ENCODE assay signal across 1 cellular context in the genomic region with DNA sequence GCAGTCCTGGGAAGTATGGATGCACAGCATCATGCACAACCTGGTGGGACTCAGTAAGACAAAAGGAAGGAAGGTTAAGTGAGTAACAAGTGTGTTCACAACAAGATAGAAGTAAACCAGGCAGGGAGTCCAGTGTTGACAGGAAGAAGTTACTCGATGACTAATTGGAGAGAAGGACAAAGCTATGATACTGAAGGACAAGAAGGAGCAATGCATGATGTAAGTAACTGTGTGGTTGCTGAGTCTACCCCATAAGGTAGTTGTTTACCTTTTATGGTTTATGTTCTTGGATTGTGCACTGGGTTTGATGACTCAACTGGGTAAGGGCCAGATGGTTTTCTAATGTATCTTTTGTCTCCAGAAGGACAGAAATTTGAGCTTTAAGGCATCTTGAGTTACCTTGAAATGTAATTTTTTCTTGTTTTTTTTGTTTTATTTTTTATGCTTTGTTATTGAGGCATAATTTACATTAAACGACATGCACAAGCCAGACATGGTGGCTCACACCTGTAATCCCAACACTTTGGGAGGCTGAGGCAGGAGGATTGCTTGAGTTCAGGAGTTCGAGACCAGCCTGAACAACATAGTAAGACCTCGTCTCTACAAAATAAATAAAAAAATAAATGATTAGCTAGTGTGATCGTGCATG.
TF ChIP-seq lines count a peak whose summit lies in the region.

No MANE protein-coding gene starts in this region.

TF ChIP-seq in HEK293, 187 proteins besides CTCF, POLR2A, EP300 and RAD21 (continued from another document):
- TF ChIP-seq, protein P1, sequence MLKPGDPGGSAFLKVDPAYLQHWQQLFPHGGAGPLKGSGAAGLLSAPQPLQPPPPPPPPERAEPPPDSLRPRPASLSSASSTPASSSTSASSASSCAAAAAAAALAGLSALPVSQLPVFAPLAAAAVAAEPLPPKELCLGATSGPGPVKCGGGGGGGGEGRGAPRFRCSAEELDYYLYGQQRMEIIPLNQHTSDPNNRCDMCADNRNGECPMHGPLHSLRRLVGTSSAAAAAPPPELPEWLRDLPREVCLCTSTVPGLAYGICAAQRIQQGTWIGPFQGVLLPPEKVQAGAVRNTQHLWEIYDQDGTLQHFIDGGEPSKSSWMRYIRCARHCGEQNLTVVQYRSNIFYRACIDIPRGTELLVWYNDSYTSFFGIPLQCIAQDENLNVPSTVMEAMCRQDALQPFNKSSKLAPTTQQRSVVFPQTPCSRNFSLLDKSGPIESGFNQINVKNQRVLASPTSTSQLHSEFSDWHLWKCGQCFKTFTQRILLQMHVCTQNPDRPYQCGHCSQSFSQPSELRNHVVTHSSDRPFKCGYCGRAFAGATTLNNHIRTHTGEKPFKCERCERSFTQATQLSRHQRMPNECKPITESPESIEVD (tag by site-specific recombination; IDR thresholded peaks at IDR 0.05): peak; percentile 38; the same call in 1 of the 2 replicates
- TF ChIP-seq, protein P2, sequence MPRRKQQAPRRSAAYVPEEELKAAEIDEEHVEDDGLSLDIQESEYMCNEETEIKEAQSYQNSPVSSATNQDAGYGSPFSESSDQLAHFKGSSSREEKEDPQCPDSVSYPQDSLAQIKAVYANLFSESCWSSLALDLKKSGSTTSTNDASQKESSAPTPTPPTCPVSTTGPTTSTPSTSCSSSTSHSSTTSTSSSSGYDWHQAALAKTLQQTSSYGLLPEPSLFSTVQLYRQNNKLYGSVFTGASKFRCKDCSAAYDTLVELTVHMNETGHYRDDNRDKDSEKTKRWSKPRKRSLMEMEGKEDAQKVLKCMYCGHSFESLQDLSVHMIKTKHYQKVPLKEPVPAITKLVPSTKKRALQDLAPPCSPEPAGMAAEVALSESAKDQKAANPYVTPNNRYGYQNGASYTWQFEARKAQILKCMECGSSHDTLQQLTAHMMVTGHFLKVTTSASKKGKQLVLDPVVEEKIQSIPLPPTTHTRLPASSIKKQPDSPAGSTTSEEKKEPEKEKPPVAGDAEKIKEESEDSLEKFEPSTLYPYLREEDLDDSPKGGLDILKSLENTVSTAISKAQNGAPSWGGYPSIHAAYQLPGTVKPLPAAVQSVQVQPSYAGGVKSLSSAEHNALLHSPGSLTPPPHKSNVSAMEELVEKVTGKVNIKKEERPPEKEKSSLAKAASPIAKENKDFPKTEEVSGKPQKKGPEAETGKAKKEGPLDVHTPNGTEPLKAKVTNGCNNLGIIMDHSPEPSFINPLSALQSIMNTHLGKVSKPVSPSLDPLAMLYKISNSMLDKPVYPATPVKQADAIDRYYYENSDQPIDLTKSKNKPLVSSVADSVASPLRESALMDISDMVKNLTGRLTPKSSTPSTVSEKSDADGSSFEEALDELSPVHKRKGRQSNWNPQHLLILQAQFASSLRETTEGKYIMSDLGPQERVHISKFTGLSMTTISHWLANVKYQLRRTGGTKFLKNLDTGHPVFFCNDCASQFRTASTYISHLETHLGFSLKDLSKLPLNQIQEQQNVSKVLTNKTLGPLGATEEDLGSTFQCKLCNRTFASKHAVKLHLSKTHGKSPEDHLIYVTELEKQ (tag by site-specific recombination; IDR thresholded peaks at IDR 0.05; ENCODE audit: borderline replicate concordance): peak; percentile 55; the same call in 1 of the 2 replicates
- TF ChIP-seq, protein P3, sequence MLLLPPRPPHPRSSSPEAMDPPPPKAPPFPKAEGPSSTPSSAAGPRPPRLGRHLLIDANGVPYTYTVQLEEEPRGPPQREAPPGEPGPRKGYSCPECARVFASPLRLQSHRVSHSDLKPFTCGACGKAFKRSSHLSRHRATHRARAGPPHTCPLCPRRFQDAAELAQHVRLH (tag by site-specific recombination; IDR thresholded peaks at IDR 0.05): peak; percentile 58; the same call in 1 of the 2 replicates
- TF ChIP-seq ZNF558 (tag by site-specific recombination; IDR thresholded peaks at IDR 0.05): peak; percentile 38; the same call in 1 of the 2 replicates
- no peak for TF ChIP-seq ZNF610 (tag by site-specific recombination; IDR thresholded peaks at IDR 0.05; ENCODE audit: borderline replicate concordance)
- peak; percentile 59 for TF ChIP-seq ZIC2 (tag by site-specific recombination; IDR thresholded peaks at IDR 0.05)
- TF ChIP-seq, protein P4, sequence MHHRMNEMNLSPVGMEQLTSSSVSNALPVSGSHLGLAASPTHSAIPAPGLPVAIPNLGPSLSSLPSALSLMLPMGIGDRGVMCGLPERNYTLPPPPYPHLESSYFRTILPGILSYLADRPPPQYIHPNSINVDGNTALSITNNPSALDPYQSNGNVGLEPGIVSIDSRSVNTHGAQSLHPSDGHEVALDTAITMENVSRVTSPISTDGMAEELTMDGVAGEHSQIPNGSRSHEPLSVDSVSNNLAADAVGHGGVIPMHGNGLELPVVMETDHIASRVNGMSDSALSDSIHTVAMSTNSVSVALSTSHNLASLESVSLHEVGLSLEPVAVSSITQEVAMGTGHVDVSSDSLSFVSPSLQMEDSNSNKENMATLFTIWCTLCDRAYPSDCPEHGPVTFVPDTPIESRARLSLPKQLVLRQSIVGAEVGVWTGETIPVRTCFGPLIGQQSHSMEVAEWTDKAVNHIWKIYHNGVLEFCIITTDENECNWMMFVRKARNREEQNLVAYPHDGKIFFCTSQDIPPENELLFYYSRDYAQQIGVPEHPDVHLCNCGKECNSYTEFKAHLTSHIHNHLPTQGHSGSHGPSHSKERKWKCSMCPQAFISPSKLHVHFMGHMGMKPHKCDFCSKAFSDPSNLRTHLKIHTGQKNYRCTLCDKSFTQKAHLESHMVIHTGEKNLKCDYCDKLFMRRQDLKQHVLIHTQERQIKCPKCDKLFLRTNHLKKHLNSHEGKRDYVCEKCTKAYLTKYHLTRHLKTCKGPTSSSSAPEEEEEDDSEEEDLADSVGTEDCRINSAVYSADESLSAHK (tag by site-specific recombination; IDR thresholded peaks at IDR 0.05): no peak
- no peak for TF ChIP-seq ZNF501 (tag by site-specific recombination; IDR thresholded peaks at IDR 0.05)
- TF ChIP-seq ZNF335 (tag by site-specific recombination; conservative IDR thresholded peaks at IDR 0.05): peak; percentile 44; the same call in 1 of the 2 replicates
- TF ChIP-seq ZNF555 (tag by site-specific recombination; conservative IDR thresholded peaks at IDR 0.05): no peak
- peak; percentile 32; the same call in 1 of the 2 replicates for TF ChIP-seq ZNF394 (tag by site-specific recombination; IDR thresholded peaks at IDR 0.05; ENCODE audit: borderline replicate concordance)
- peak; percentile 32 for TF ChIP-seq FEZF1 (tag by site-specific recombination; IDR thresholded peaks at IDR 0.05)
- no peak for TF ChIP-seq ZSCAN16 (tag by site-specific recombination; IDR thresholded peaks at IDR 0.05)
- TF ChIP-seq, protein P5, sequence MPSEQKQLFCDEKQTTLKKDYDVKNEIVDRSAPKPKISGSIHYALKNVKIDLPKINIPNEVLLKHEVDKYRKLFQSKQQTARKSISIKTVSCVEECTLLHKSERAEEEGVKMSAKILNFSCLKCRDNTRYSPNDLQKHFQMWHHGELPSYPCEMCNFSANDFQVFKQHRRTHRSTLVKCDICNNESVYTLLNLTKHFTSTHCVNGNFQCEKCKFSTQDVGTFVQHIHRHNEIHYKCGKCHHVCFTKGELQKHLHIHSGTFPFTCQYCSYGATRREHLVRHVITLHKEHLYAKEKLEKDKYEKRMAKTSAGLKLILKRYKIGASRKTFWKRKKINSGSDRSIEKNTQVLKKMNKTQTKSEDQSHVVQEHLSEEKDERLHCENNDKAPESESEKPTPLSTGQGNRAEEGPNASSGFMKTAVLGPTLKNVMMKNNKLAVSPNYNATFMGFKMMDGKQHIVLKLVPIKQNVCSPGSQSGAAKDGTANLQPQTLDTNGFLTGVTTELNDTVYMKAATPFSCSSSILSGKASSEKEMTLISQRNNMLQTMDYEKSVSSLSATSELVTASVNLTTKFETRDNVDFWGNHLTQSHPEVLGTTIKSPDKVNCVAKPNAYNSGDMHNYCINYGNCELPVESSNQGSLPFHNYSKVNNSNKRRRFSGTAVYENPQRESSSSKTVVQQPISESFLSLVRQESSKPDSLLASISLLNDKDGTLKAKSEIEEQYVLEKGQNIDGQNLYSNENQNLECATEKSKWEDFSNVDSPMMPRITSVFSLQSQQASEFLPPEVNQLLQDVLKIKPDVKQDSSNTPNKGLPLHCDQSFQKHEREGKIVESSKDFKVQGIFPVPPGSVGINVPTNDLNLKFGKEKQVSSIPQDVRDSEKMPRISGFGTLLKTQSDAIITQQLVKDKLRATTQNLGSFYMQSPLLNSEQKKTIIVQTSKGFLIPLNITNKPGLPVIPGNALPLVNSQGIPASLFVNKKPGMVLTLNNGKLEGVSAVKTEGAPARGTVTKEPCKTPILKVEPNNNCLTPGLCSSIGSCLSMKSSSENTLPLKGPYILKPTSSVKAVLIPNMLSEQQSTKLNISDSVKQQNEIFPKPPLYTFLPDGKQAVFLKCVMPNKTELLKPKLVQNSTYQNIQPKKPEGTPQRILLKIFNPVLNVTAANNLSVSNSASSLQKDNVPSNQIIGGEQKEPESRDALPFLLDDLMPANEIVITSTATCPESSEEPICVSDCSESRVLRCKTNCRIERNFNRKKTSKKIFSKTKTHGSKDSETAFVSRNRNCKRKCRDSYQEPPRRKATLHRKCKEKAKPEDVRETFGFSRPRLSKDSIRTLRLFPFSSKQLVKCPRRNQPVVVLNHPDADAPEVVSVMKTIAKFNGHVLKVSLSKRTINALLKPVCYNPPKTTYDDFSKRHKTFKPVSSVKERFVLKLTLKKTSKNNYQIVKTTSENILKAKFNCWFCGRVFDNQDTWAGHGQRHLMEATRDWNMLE (tag by site-specific recombination; conservative IDR thresholded peaks at IDR 0.05; ENCODE audit: low read depth): peak; percentile 59; the same call in 1 of the 2 replicates
- TF ChIP-seq RBAK (tag by site-specific recombination; IDR thresholded peaks at IDR 0.05): 0 out of 2 replicates have a peak, but pooled peaks have one; percentile 14
- TF ChIP-seq, protein P6, sequence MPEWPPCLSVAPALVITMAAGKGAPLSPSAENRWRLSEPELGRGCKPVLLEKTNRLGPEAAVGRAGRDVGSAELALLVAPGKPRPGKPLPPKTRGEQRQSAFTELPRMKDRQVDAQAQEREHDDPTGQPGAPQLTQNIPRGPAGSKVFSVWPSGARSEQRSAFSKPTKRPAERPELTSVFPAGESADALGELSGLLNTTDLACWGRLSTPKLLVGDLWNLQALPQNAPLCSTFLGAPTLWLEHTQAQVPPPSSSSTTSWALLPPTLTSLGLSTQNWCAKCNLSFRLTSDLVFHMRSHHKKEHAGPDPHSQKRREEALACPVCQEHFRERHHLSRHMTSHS (tag by site-specific recombination; IDR thresholded peaks at IDR 0.05): no peak
- TF ChIP-seq, protein P7, sequence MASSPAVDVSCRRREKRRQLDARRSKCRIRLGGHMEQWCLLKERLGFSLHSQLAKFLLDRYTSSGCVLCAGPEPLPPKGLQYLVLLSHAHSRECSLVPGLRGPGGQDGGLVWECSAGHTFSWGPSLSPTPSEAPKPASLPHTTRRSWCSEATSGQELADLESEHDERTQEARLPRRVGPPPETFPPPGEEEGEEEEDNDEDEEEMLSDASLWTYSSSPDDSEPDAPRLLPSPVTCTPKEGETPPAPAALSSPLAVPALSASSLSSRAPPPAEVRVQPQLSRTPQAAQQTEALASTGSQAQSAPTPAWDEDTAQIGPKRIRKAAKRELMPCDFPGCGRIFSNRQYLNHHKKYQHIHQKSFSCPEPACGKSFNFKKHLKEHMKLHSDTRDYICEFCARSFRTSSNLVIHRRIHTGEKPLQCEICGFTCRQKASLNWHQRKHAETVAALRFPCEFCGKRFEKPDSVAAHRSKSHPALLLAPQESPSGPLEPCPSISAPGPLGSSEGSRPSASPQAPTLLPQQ (tag by site-specific recombination; IDR thresholded peaks at IDR 0.05): peak; percentile 73
- no peak for TF ChIP-seq ZNF391 (tag by site-specific recombination; IDR thresholded peaks at IDR 0.05; ENCODE audit: borderline replicate concordance, low read depth)
